ENCODE assay signal across 8 cellular contexts in genomic region chr3:36876181-36876936, GRCh38.
DNase-seq lines count a peak whose midpoint lies in the region; ATAC-seq and TF ChIP-seq lines count a peak whose summit lies in the region.

No MANE protein-coding gene starts in this region.

- no peaks in the 10 kb centered on the region for H3K9me3 Mint-ChIP-seq in stimulated activated naive CD8-positive, alpha-beta T cell treated with anti-CD3 and anti-CD28 coated beads, Interleukin-15, Interleukin-2, amounts not matched to agents 100 ng/mL and 50 ng/mL, for 24 hours
- no peaks in the 10 kb centered on the region for H3K9me3 Mint-ChIP-seq in chondrocyte (ENCODE audit: low read depth)

- POLR2A ChIA-PET in GM10248 (lab: Yijun Ruan, JAX), result no interaction called here

- no peaks in the 10 kb centered on the region for H3K4me1 ChIP-seq in sigmoid colon

- no peak for TF ChIP-seq POLR2A in sigmoid colon (IDR thresholded peaks at IDR 0.05)

- H3K4me3 ChIP-seq in sigmoid colon, result no peak overlapping the region

- no peak for TF ChIP-seq EP300 in sigmoid colon (IDR thresholded peaks at IDR 0.05)

- no peaks in the 10 kb centered on the region for H3K27me3 Mint-ChIP-seq in stimulated activated naive CD8-positive, alpha-beta T cell treated with anti-CD3 and anti-CD28 coated beads, Interleukin-15, Interleukin-2, amounts not matched to agents 100 ng/mL and 50 ng/mL, for 24 hours
- H3K27me3 Mint-ChIP-seq in chondrocyte (ENCODE audit: low read depth), result no peaks in the 10 kb centered on the region

- no peak overlapping the region for H3K27ac ChIP-seq in sigmoid colon

- H3K4me3 Mint-ChIP-seq in stimulated activated naive CD8-positive, alpha-beta T cell treated with anti-CD3 and anti-CD28 coated beads, Interleukin-15, Interleukin-2, amounts not matched to agents 100 ng/mL and 50 ng/mL, for 24 hours, result peak overlapping the region; percentile 73
- no peak overlapping the region for H3K4me3 Mint-ChIP-seq in chondrocyte (ENCODE audit: unreplicated experiment)

- peak; percentile 77 for DNase-seq in GM10248 (ENCODE audit: extremely low spot score)
- peak; percentile 32 to 42 for DNase-seq in activated T-cell treated with anti-CD3 and anti-CD28 coated beads, Interleukin-2, amount 50 U/mL, for 48 hours
- DNase-seq in sigmoid colon, result no peak
- DNase-seq in NCI-H1436 treated with DMSO at 0.1 percent for 48 hours (lab: John Stamatoyannopoulos, UW), result no peak
- DNase-seq in chondrocyte (ENCODE audit: low spot score), result no peak

- intact Hi-C loops in sigmoid colon (cut with DNase I), result no loop called here

- peaks cover 14% of the 10 kb centered on the region for H3K36me3 Mint-ChIP-seq in stimulated activated naive CD8-positive, alpha-beta T cell treated with anti-CD3 and anti-CD28 coated beads, Interleukin-15, Interleukin-2, amounts not matched to agents 100 ng/mL and 50 ng/mL, for 24 hours (ENCODE audit: low read depth)
- peaks cover 5% of the 10 kb centered on the region for H3K36me3 Mint-ChIP-seq in chondrocyte (ENCODE audit: low read depth)

- H3K27me3 ChIP-seq in sigmoid colon, result no peaks in the 10 kb centered on the region

- no peak for TF ChIP-seq CTCF in GM10248 (IDR thresholded peaks at IDR 0.05; ENCODE audit: control extremely low read depth, extremely low read depth, low read depth, missing control alignments)
- TF ChIP-seq CTCF in sigmoid colon (IDR thresholded peaks at IDR 0.05), result no peak
- no peak for TF ChIP-seq CTCF in chondrocyte (IDR thresholded peaks at IDR 0.05)

- H3K27ac Mint-ChIP-seq in stimulated activated naive CD8-positive, alpha-beta T cell treated with anti-CD3 and anti-CD28 coated beads, Interleukin-15, Interleukin-2, amounts not matched to agents 100 ng/mL and 50 ng/mL, for 24 hours, result peak overlapping the region; percentile 74
- no peak overlapping the region for H3K27ac Mint-ChIP-seq in chondrocyte (ENCODE audit: unreplicated experiment)

- ATAC-seq in GM19452 (IDR thresholded peaks at IDR 0.05; ENCODE audit: unreplicated experiment) (peak; percentile 99), HG03378 (IDR thresholded peaks at IDR 0.05; ENCODE audit: unreplicated experiment) (peak; percentile 99)

- 54 to 72% methylated on average over 7 of the region's 7 CpGs for WGBS in sigmoid colon, 2 donors

- H3K9me3 ChIP-seq in sigmoid colon, result no peaks in the 10 kb centered on the region

- peaks cover 51% of the 10 kb centered on the region for H3K4me1 Mint-ChIP-seq in stimulated activated naive CD8-positive, alpha-beta T cell treated with anti-CD3 and anti-CD28 coated beads, Interleukin-15, Interleukin-2, amounts not matched to agents 100 ng/mL and 50 ng/mL, for 24 hours (ENCODE audit: low read depth)
- H3K4me1 Mint-ChIP-seq in chondrocyte (ENCODE audit: low read depth), result no peaks in the 10 kb centered on the region

- CTCF ChIA-PET in GM10248 (lab: Yijun Ruan, JAX), result interaction anchor here (0.8 to 3.1 kb wide), 14 partner anchors 7 to 119 kb away, joined by 3 to 15 read pairs (median 4); no protein-coding TSS in a partner anchor

- H3K36me3 ChIP-seq in sigmoid colon, result no peaks in the 10 kb centered on the region

Comparison
In these comparisons a context has a peak if more than half of its experiments do, and no peak if none do; other contexts are left out.
1. DNase-seq: peak in GM10248 (single experiment) and activated T-cell treated with anti-CD3 and anti-CD28 coated beads, Interleukin-2, amount 50 U/mL, for 48 hours (2 of 2); none in sigmoid colon (single experiment), NCI-H1436 treated with DMSO at 0.1 percent for 48 hours (single experiment) and chondrocyte (single experiment).